1 cellular context compared by ENCODE assay signal in the genomic region with DNA sequence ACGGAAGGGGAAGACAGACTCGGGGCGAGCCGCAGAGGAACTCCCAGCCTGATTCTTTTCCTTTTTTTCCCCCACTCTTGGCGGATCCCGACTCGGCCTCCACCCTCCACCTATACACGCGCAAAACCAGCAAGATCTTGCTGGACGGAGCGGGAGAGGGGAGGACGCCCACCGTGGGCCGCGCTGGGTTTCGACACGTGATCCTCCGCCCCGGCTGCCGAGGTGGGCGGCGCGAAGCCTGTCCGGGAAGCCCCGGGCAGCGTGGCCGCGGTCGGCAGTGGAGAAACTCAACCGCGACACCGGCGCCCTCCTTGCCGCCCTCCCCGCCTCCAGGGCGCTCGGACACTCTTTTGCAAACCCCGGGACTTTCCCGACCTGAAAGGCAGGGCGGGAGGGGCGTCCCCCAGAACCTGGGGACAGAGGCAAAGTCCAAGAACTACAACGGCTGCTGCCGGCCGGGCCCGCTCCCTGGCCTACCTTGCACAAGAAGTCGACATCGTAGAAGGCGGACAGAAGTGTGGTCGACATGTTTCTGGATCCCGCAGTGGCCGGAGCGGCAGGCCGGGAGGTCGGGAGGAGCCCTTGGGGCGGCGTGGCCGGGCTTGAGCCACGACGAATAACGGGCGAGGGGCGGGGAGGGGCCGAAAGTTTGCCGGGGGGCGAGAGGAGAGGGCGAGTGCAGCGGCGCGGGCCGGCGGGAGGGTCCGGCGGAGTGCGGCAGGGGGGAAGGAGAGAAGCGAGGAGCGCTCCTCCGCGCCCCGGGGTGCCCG.
TF ChIP-seq lines count a peak whose summit lies in the region.

No MANE protein-coding gene starts in this region.

TF ChIP-seq in HEK293, 187 proteins besides CTCF, POLR2A, EP300 and RAD21 (continued from another document):
- TF ChIP-seq ZBTB20 (tag by site-specific recombination; IDR thresholded peaks at IDR 0.05) = peak; percentile 53; the same call in 1 of the 2 replicates
- TF ChIP-seq SP3 (tag by site-specific recombination; IDR thresholded peaks at IDR 0.05) = peak; percentile 76
- peak; percentile 33; the same call in 1 of the 2 replicates for TF ChIP-seq ZNF394 (tag by site-specific recombination; IDR thresholded peaks at IDR 0.05; ENCODE audit: borderline replicate concordance)
- peak; percentile 85 for TF ChIP-seq EGR2 (tag by site-specific recombination; IDR thresholded peaks at IDR 0.05; ENCODE audit: low read depth)
- 0 out of 2 replicates have a peak, but pooled peaks have one; percentile 29 for TF ChIP-seq SP7 (tag by site-specific recombination; IDR thresholded peaks at IDR 0.05)
- TF ChIP-seq ZNF501 (tag by site-specific recombination; IDR thresholded peaks at IDR 0.05) = peak; percentile 83
- 0 out of 2 replicates have a peak, but pooled peaks have one; percentile 36 for TF ChIP-seq BCL11A (tag by site-specific recombination; IDR thresholded peaks at IDR 0.05; ENCODE audit: low read depth)
- 0 out of 2 replicates have a peak, but pooled peaks have one; percentile 9 for TF ChIP-seq ZNF76 (tag by site-specific recombination; IDR thresholded peaks at IDR 0.05; ENCODE audit: borderline replicate concordance, low read depth)
- TF ChIP-seq ZNF341 (tag by site-specific recombination; IDR thresholded peaks at IDR 0.05; ENCODE audit: low read depth) = peak; percentile 11; the same call in 1 of the 2 replicates
- TF ChIP-seq, protein P1, sequence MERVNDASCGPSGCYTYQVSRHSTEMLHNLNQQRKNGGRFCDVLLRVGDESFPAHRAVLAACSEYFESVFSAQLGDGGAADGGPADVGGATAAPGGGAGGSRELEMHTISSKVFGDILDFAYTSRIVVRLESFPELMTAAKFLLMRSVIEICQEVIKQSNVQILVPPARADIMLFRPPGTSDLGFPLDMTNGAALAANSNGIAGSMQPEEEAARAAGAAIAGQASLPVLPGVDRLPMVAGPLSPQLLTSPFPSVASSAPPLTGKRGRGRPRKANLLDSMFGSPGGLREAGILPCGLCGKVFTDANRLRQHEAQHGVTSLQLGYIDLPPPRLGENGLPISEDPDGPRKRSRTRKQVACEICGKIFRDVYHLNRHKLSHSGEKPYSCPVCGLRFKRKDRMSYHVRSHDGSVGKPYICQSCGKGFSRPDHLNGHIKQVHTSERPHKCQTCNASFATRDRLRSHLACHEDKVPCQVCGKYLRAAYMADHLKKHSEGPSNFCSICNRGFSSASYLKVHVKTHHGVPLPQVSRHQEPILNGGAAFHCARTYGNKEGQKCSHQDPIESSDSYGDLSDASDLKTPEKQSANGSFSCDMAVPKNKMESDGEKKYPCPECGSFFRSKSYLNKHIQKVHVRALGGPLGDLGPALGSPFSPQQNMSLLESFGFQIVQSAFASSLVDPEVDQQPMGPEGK (tag by site-specific recombination; IDR thresholded peaks at IDR 0.05) = peak; percentile 50
- TF ChIP-seq ZNF623 (tag by site-specific recombination; IDR thresholded peaks at IDR 0.05) = no peak
- TF ChIP-seq, protein P2, sequence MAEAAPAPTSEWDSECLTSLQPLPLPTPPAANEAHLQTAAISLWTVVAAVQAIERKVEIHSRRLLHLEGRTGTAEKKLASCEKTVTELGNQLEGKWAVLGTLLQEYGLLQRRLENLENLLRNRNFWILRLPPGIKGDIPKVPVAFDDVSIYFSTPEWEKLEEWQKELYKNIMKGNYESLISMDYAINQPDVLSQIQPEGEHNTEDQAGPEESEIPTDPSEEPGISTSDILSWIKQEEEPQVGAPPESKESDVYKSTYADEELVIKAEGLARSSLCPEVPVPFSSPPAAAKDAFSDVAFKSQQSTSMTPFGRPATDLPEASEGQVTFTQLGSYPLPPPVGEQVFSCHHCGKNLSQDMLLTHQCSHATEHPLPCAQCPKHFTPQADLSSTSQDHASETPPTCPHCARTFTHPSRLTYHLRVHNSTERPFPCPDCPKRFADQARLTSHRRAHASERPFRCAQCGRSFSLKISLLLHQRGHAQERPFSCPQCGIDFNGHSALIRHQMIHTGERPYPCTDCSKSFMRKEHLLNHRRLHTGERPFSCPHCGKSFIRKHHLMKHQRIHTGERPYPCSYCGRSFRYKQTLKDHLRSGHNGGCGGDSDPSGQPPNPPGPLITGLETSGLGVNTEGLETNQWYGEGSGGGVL (tag by site-specific recombination; IDR thresholded peaks at IDR 0.05) = peak; percentile 79
- peak; percentile 68; the same call in 1 of the 2 replicates for TF ChIP-seq ZBTB17 (tag by site-specific recombination; IDR thresholded peaks at IDR 0.05)
- TF ChIP-seq ZNF335 (tag by site-specific recombination; conservative IDR thresholded peaks at IDR 0.05) = peak; percentile 74
- TF ChIP-seq GLIS1 (tag by site-specific recombination; IDR thresholded peaks at IDR 0.05) = peak; percentile 74
- no peak for TF ChIP-seq ZNF184 (tag by site-specific recombination; IDR thresholded peaks at IDR 0.05)
- TF ChIP-seq, protein P3, sequence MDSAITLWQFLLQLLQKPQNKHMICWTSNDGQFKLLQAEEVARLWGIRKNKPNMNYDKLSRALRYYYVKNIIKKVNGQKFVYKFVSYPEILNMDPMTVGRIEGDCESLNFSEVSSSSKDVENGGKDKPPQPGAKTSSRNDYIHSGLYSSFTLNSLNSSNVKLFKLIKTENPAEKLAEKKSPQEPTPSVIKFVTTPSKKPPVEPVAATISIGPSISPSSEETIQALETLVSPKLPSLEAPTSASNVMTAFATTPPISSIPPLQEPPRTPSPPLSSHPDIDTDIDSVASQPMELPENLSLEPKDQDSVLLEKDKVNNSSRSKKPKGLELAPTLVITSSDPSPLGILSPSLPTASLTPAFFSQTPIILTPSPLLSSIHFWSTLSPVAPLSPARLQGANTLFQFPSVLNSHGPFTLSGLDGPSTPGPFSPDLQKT (IDR thresholded peaks at IDR 0.05; ENCODE audit: borderline replicate concordance, low read depth, low read length) = no peak
- TF ChIP-seq, protein P4, sequence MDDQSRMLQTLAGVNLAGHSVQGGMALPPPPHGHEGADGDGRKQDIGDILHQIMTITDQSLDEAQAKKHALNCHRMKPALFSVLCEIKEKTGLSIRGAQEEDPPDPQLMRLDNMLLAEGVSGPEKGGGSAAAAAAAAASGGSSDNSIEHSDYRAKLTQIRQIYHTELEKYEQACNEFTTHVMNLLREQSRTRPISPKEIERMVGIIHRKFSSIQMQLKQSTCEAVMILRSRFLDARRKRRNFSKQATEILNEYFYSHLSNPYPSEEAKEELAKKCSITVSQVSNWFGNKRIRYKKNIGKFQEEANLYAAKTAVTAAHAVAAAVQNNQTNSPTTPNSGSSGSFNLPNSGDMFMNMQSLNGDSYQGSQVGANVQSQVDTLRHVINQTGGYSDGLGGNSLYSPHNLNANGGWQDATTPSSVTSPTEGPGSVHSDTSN (CRISPR knock-in tag; IDR thresholded peaks at IDR 0.05) = no peak
- TF ChIP-seq ZXDB (tag by site-specific recombination; IDR thresholded peaks at IDR 0.05) = peak; percentile 69; the same call in 1 of the 2 replicates
- TF ChIP-seq BCL11B (tag by site-specific recombination; IDR thresholded peaks at IDR 0.05; ENCODE audit: low read depth) = peak; percentile 51; the same call in 1 of the 2 replicates
- TF ChIP-seq, protein P5, sequence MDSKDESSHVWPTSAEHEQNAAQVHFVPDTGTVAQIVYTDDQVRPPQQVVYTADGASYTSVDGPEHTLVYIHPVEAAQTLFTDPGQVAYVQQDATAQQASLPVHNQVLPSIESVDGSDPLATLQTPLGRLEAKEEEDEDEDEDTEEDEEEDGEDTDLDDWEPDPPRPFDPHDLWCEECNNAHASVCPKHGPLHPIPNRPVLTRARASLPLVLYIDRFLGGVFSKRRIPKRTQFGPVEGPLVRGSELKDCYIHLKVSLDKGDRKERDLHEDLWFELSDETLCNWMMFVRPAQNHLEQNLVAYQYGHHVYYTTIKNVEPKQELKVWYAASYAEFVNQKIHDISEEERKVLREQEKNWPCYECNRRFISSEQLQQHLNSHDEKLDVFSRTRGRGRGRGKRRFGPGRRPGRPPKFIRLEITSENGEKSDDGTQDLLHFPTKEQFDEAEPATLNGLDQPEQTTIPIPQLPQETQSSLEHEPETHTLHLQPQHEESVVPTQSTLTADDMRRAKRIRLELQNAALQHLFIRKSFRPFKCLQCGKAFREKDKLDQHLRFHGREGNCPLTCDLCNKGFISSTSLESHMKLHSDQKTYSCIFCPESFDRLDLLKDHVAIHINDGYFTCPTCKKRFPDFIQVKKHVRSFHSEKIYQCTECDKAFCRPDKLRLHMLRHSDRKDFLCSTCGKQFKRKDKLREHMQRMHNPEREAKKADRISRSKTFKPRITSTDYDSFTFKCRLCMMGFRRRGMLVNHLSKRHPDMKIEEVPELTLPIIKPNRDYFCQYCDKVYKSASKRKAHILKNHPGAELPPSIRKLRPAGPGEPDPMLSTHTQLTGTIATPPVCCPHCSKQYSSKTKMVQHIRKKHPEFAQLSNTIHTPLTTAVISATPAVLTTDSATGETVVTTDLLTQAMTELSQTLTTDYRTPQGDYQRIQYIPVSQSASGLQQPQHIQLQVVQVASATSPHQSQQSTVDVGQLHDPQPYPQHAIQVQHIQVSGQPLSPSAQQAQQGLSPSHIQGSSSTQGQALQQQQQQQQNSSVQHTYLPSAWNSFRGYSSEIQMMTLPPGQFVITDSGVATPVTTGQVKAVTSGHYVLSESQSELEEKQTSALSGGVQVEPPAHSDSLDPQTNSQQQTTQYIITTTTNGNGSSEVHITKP (tag by site-specific recombination; IDR thresholded peaks at IDR 0.05) = peak; percentile 85
- TF ChIP-seq ZFP37 (tag by site-specific recombination; IDR thresholded peaks at IDR 0.05) = 0 out of 2 replicates have a peak, but pooled peaks have one; percentile 36
- TF ChIP-seq, protein P6, sequence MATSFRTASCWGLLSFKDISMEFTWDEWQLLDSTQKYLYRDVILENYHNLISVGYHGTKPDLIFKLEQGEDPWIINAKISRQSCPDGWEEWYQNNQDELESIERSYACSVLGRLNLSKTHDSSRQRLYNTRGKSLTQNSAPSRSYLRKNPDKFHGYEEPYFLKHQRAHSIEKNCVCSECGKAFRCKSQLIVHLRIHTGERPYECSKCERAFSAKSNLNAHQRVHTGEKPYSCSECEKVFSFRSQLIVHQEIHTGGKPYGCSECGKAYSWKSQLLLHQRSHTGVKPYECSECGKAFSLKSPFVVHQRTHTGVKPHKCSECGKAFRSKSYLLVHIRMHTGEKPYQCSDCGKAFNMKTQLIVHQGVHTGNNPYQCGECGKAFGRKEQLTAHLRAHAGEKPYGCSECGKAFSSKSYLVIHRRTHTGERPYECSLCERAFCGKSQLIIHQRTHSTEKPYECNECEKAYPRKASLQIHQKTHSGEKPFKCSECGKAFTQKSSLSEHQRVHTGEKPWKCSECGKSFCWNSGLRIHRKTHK (tag by site-specific recombination; IDR thresholded peaks at IDR 0.05) = no peak
- TF ChIP-seq ZNF423 (tag by site-specific recombination; IDR thresholded peaks at IDR 0.05) = peak; percentile 88
- peak; percentile 71 for TF ChIP-seq ZBTB8A (tag by site-specific recombination; IDR thresholded peaks at IDR 0.05)
